In the genomic region with DNA sequence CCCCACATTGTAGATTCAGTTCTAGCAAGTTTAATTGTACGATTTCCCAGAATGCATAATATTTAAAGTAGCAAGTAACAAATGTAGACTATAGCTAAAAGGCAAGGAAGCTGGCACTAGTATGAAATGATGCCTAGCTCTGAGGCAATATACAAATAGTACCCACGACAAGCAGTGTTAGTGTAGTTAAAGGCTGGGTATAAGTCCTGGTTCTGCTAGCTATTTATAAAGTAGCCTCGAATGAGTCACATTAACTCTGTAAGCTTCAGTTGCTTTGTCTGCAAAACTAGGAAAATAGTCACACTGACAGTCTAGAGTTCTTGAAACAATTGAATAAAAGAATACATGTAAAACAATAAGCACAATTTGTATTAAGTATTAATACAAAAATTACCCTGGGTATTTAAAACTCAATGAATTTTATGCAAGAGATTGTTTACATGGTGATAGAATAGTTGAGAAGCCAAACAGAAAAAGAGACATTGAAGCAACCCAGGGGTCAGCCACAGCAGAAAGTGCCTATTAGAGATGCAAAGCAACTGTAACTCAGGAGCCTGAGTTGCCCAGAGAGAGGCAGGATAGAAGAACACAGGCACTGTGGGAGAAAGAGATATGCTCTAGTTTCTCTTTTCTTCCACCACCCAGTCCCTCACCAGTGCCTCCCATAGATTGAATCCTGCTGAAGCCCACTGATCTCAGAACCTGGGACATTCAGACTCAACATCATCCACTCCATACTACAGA, we compare ENCODE assay signal across 1 cellular context.
TF ChIP-seq lines count a peak whose summit lies in the region.

No MANE protein-coding gene starts in this region.

TF ChIP-seq in H1, 55 proteins besides CTCF, POLR2A, EP300 and RAD21:
- TF ChIP-seq MAFK (IDR thresholded peaks at IDR 0.05; ENCODE audit: low read depth, low read length) = no peak
- no peak for TF ChIP-seq HDAC6 (IDR thresholded peaks at IDR 0.05; ENCODE audit: low read depth, low read length)
- TF ChIP-seq JUND (IDR thresholded peaks at IDR 0.05; ENCODE audit: low read length) = no peak
- TF ChIP-seq, protein P1, sequence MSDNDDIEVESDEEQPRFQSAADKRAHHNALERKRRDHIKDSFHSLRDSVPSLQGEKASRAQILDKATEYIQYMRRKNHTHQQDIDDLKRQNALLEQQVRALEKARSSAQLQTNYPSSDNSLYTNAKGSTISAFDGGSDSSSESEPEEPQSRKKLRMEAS (IDR thresholded peaks at IDR 0.05) = no peak
- no peak for TF ChIP-seq SUZ12 (IDR thresholded peaks at IDR 0.05; ENCODE audit: low read length)
- no peak for TF ChIP-seq SP2 (IDR thresholded peaks at IDR 0.05; ENCODE audit: low read length)
- TF ChIP-seq, protein P2, sequence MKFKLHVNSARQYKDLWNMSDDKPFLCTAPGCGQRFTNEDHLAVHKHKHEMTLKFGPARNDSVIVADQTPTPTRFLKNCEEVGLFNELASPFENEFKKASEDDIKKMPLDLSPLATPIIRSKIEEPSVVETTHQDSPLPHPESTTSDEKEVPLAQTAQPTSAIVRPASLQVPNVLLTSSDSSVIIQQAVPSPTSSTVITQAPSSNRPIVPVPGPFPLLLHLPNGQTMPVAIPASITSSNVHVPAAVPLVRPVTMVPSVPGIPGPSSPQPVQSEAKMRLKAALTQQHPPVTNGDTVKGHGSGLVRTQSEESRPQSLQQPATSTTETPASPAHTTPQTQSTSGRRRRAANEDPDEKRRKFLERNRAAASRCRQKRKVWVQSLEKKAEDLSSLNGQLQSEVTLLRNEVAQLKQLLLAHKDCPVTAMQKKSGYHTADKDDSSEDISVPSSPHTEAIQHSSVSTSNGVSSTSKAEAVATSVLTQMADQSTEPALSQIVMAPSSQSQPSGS (IDR thresholded peaks at IDR 0.05; ENCODE audit: low read length) = no peak
- TF ChIP-seq, protein P3, sequence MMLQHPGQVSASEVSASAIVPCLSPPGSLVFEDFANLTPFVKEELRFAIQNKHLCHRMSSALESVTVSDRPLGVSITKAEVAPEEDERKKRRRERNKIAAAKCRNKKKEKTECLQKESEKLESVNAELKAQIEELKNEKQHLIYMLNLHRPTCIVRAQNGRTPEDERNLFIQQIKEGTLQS (IDR thresholded peaks at IDR 0.05; ENCODE audit: insufficient read depth, low read depth, low read length) = no peak
- TF ChIP-seq RNF2 (IDR thresholded peaks at IDR 0.05; ENCODE audit: borderline replicate concordance, low read depth, low read length, missing control alignments, poor library complexity, severe bottlenecking) = no peak
- TF ChIP-seq CREB1 (IDR thresholded peaks at IDR 0.05) = no peak
- TF ChIP-seq HDAC2 (IDR thresholded peaks at IDR 0.05; ENCODE audit: borderline replicate concordance in 1 of 2, low read depth in 2 of 2, low read length in 2 of 2) = no peak
- no peak for TF ChIP-seq BACH1 (IDR thresholded peaks at IDR 0.05; ENCODE audit: low read length)
- TF ChIP-seq POLR2AphosphoS5 (IDR thresholded peaks at IDR 0.05; ENCODE audit: low read depth, low read length) = no peak
- TF ChIP-seq CBX8 (IDR thresholded peaks at IDR 0.05; ENCODE audit: borderline replicate concordance, low read depth, low read length) = no peak
- no peak for TF ChIP-seq CBX5 (IDR thresholded peaks at IDR 0.05; ENCODE audit: low read depth, low read length)
- no peak for TF ChIP-seq SIN3A (conservative IDR thresholded peaks at IDR 0.05 in 1 of 2, IDR thresholded peaks at IDR 0.05 in 1 of 2; ENCODE audit: low read depth in 1 of 2, low read length in 2 of 2)
- no peak for TF ChIP-seq FOSL1 (IDR thresholded peaks at IDR 0.05; ENCODE audit: insufficient read depth, low read depth, low read length)
- TF ChIP-seq RXRA (IDR thresholded peaks at IDR 0.05; ENCODE audit: insufficient read depth, low read depth, low read length) = no peak
- no peak for TF ChIP-seq GTF2F1 (IDR thresholded peaks at IDR 0.05; ENCODE audit: borderline replicate concordance, low read depth, low read length)
- TF ChIP-seq NANOG (IDR thresholded peaks at IDR 0.05; ENCODE audit: insufficient read depth, low read depth, low read length, poor library complexity, severe bottlenecking) = no peak
